In the genomic region with DNA sequence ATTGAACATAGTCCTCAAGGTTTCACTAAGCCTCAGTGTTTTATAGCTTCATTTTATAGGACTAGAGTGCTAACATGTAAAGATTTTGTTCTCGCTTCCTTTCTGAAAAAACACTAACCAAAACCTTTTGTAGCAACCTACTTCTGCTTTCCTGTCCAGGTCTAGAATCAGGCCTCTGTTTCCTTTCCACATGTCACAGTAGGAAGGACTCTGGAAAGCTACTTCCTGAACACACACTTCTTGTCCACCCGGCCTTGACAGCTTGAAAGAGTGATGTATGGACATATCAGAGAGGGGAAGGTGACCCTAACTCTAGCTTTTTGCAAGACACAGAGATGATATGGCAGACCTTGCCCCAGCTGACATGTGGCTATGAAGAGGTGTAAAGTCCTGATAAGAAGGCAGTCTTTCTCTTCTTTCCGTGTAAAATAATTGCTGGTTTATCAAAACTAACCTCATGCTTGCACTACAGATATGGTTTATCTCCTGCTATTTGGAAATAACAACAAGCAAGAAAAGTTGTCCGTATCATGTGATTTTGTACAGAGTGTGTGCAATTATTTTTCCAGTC, we compare ENCODE assay signal across 9 cellular contexts.
A peak's percentile ranks its signal among the peaks of the same experiment; 100 is the strongest.
DNase-seq lines count a peak whose midpoint lies in the region; ATAC-seq and TF ChIP-seq lines count a peak whose summit lies in the region.
"Had no signal": no experiment of that assay in that cellular context is flagged by ENCODE, and none has a peak within 500 bp of the region (broad histone marks: within the 10 kb centered on the region; RNA-seq: fewer than 3 reads in every experiment).

No MANE protein-coding gene starts in this region.

- H4K20me1 ChIP-seq in MM.1S (ENCODE audit: insufficient read depth, low read length) = no peaks in the 10 kb centered on the region

- TF ChIP-seq POLR2A in heart left ventricle (IDR thresholded peaks at IDR 0.05) = no peak

- H3K27me3 ChIP-seq in MM.1S (replicated peaks; ENCODE audit: insufficient read depth, low read length) (no peaks in the 10 kb centered on the region), BE2C (peaks cover 28% of the 10 kb centered on the region), heart left ventricle (peaks cover 0 to 31% (median 0%) of the 10 kb centered on the region in 9 donors)

- peak overlapping the region; percentile 39; the same call in 1 of the 2 replicates for H3K4me2 ChIP-seq in MM.1S (ENCODE audit: low read depth, low read length)

- no peak overlapping the region for H3K4me3 ChIP-seq in MM.1S (ENCODE audit: low read length)
- no peak overlapping the region for H3K4me3 ChIP-seq in mucosa of descending colon
- no peak overlapping the region for H3K4me3 ChIP-seq in BE2C (ENCODE audit: low read depth, low read length)
- no peak overlapping the region for H3K4me3 ChIP-seq in heart left ventricle

- intact Hi-C loops in mucosa of descending colon (cut with DNase I, micrococcal nuclease) (no loop called here), heart left ventricle (cut with DNase I) (no loop called here)

- H3K27ac ChIP-seq in MM.1S (ENCODE audit: low read length) (peak overlapping the region; percentile 51; the same call in 1 of the 2 replicates), heart left ventricle (no peak overlapping the region)

- H3K4me1 ChIP-seq in MM.1S (ENCODE audit: low read length) (peaks cover 48% of the 10 kb centered on the region), mucosa of descending colon (ENCODE audit: low read depth) (peaks cover 7% of the 10 kb centered on the region), BE2C (no peaks in the 10 kb centered on the region), heart left ventricle (peaks cover 0 to 21% (median 0%) of the 10 kb centered on the region in 12 donors)

- H3K27ac Mint-ChIP-seq in T-helper 17 cell = no peak overlapping the region

- H3K27me3 Mint-ChIP-seq in T-helper 17 cell = peaks cover 38% of the 10 kb centered on the region

- no peaks in the 10 kb centered on the region for H3K79me2 ChIP-seq in MM.1S (ENCODE audit: low read length)

- H3K36me3 ChIP-seq in MM.1S (replicated peaks; ENCODE audit: insufficient read depth, low read length) = no peaks in the 10 kb centered on the region
- H3K36me3 ChIP-seq in mucosa of descending colon (ENCODE audit: low read depth) = no peaks in the 10 kb centered on the region
- H3K36me3 ChIP-seq in BE2C = no peaks in the 10 kb centered on the region
- H3K36me3 ChIP-seq in heart left ventricle = no peaks in the 10 kb centered on the region

- peak; percentile 79 for ATAC-seq in GM18868 (IDR thresholded peaks at IDR 0.05; ENCODE audit: unreplicated experiment)
- ATAC-seq in HG02610 (IDR thresholded peaks at IDR 0.05; ENCODE audit: unreplicated experiment) = peak; percentile 60
- peak; percentile 53 for ATAC-seq in mucosa of descending colon
- no peak for ATAC-seq in heart left ventricle
- no peak for ATAC-seq in HG02763 (IDR thresholded peaks at IDR 0.05; ENCODE audit: unreplicated experiment)
- ATAC-seq in T-helper 17 cell = no peak

- H3F3A ChIP-seq in MM.1S (ENCODE audit: insufficient read depth, low read length) = peaks cover 14% of the 10 kb centered on the region

- TF ChIP-seq CTCF in MM.1S (IDR thresholded peaks at IDR 0.05; ENCODE audit: low read length) (no peak), mucosa of descending colon (IDR thresholded peaks at IDR 0.05) (no peak), BE2C (IDR thresholded peaks at IDR 0.05; ENCODE audit: low read depth, low read length) (no peak), heart left ventricle (IDR thresholded peaks at IDR 0.05) (no peak)

- H3K9ac ChIP-seq in MM.1S (ENCODE audit: low read length) = no peak overlapping the region

- no peaks in the 10 kb centered on the region for H3K4me1 Mint-ChIP-seq in T-helper 17 cell

- DNase-seq in MM.1S (peak; percentile 74), mucosa of descending colon (no peak), BE2C (no peak), heart left ventricle (no peak), T-helper 17 cell (no peak)
- DNase-seq: substantia nigra had no signal

- H3K9me2 ChIP-seq in MM.1S (replicated peaks; ENCODE audit: insufficient read depth, low read length) = no peaks in the 10 kb centered on the region

- H3K4me3 Mint-ChIP-seq in T-helper 17 cell = no peak overlapping the region

- H3K36me3 Mint-ChIP-seq in T-helper 17 cell (ENCODE audit: low read depth) = no peaks in the 10 kb centered on the region

- no peaks in the 10 kb centered on the region for H3K9me3 ChIP-seq in MM.1S (replicated peaks; ENCODE audit: insufficient read depth, low read length)
- H3K9me3 ChIP-seq in mucosa of descending colon = no peaks in the 10 kb centered on the region
- H3K9me3 ChIP-seq in BE2C = no peaks in the 10 kb centered on the region
- H3K9me3 ChIP-seq in heart left ventricle = no peaks in the 10 kb centered on the region
- H3K9me3 ChIP-seq in T-helper 17 cell (ENCODE audit: control insufficient read depth, low read length, poor library complexity, severe bottlenecking) = no peaks in the 10 kb centered on the region

- WGBS in heart left ventricle, 4 donors = 53 to 58% (median 55%) methylated on average over 4 of the region's 4 CpGs

- no peak overlapping the region for H2AFZ ChIP-seq in MM.1S (ENCODE audit: low read length)

Comparison
In these comparisons a context has a peak if more than half of its experiments do, and no peak if none do; other contexts are left out.
1. ATAC-seq: peak in GM18868 (single experiment), HG02610 (single experiment) and mucosa of descending colon (single experiment); none in heart left ventricle (0 of 4), HG02763 (single experiment) and T-helper 17 cell (single experiment).